ENCODE assay signal across 21 cellular contexts in the genomic region with DNA sequence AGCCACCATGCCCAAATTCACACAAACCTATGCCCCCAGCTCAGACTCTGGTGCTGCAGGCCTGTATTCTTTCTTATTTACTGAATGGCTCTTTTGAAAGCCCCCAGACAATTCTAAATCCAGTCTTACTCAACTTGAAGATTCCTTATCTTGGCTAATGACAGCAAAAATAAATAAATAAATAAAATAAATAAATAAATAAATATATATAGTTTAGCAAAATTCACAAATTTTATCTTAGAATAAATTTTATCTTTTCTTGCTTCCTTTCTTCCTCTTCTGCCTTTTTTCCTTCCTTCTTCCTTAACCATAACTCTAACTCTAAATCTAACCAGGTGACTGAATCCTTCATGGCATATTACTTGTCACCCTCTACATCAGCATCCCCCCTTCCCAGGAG.
"Had no signal": no experiment of that assay in that cellular context is flagged by ENCODE, and none has a peak within 500 bp of the region (broad histone marks: within the 10 kb centered on the region; RNA-seq: fewer than 3 reads in every experiment).

No MANE protein-coding gene starts in this region.

- H3K27ac Mint-ChIP-seq: activated B cell treated with CpG ODN at 0.5 μM for 24 hours; activated CD4-positive, alpha-beta memory T cell treated with anti-CD3 and anti-CD28 coated beads, Interleukin-2, amount 10 ng/mL, durations not matched to agents 7 days and 5 days; activated CD8-positive, alpha-beta memory T cell treated with anti-CD3 and anti-CD28 coated beads, Interleukin-2, amount 10 ng/mL, durations not matched to agents 7 days and 5 days; brain; neural progenitor cell; T-helper 2 cell treated with Interferon-gamma antibody and Interleukin-4, amounts not matched to agents 5 μg/mL and 100 μg/mL, for 36 hours had no signal

- H3K36me3 Mint-ChIP-seq: brain, neural progenitor cell had no signal

- H3K4me2 ChIP-seq: neural progenitor cell had no signal

- H3K9ac ChIP-seq: neural progenitor cell had no signal

- H3K27me3 Mint-ChIP-seq: activated B cell treated with CpG ODN at 0.5 μM for 24 hours; activated CD4-positive, alpha-beta memory T cell treated with anti-CD3 and anti-CD28 coated beads, Interleukin-2, amount 10 ng/mL, durations not matched to agents 7 days and 5 days; activated CD8-positive, alpha-beta memory T cell treated with anti-CD3 and anti-CD28 coated beads, Interleukin-2, amount 10 ng/mL, durations not matched to agents 7 days and 5 days had no signal

- H3K27ac ChIP-seq: colonic mucosa, neural progenitor cell, prostate gland, right atrium auricular region, tibial artery had no signal

- H3K4me3 ChIP-seq: colonic mucosa, lung, neural progenitor cell, prostate gland, right atrium auricular region, tibial artery had no signal

- DNase-seq: activated B cell treated with CpG ODN at 0.5 μM for 24 hours; activated CD4-positive, alpha-beta memory T cell treated with anti-CD3 and anti-CD28 coated beads, Interleukin-2, amount 10 ng/mL, durations not matched to agents 7 days and 5 days; activated CD4-positive, alpha-beta T cell treated with anti-CD3 and anti-CD28 coated beads for 48 hours; activated CD8-positive, alpha-beta memory T cell treated with anti-CD3 and anti-CD28 coated beads, Interleukin-2, amount 10 ng/mL, durations not matched to agents 7 days and 5 days; anterior cingulate cortex; central memory CD4-positive, alpha-beta T cell; colonic mucosa; head of caudate nucleus; stimulated activated CD4-positive, alpha-beta T cell treated with anti-CD3 and anti-CD28 coated beads, Interleukin-12 subunit alpha, Interleukin-12 subunit beta, amount 100 ng/mL, for 4 hours; stimulated activated CD4-positive, alpha-beta T cell treated with anti-CD3 and anti-CD28 coated beads, Interleukin-2, amount 100 ng/mL, for 24 hours; stimulated activated naive CD8-positive, alpha-beta T cell treated with anti-CD3 and anti-CD28 coated beads, Interleukin-15, Interleukin-2, amounts not matched to agents 100 U/mL and 50 U/mL, for 24 hours; substantia nigra; tibial artery had no signal

- FAIRE-seq: frontal cortex, keratinocyte had no signal

- H2AFZ ChIP-seq: neural progenitor cell had no signal

- H3K4me3 Mint-ChIP-seq: activated B cell treated with CpG ODN at 0.5 μM for 24 hours, neural progenitor cell had no signal

- H3K36me3 ChIP-seq: colonic mucosa, neural progenitor cell, prostate gland, right atrium auricular region, tibial artery had no signal

- H3K9me3 ChIP-seq: colonic mucosa, prostate gland, right atrium auricular region, tibial artery had no signal

- H3K27me3 ChIP-seq: colonic mucosa, right atrium auricular region, tibial artery had no signal

- ATAC-seq: activated CD8-positive, alpha-beta memory T cell treated with anti-CD3 and anti-CD28 coated beads, Interleukin-2, amount 10 ng/mL, durations not matched to agents 7 days and 5 days; stimulated activated naive CD8-positive, alpha-beta T cell treated with anti-CD3 and anti-CD28 coated beads, Interleukin-15, Interleukin-2, amounts not matched to agents 100 U/mL and 50 U/mL, for 24 hours had no signal

- H3K9me3 Mint-ChIP-seq: activated B cell treated with CpG ODN at 0.5 μM for 24 hours; activated CD4-positive, alpha-beta memory T cell treated with anti-CD3 and anti-CD28 coated beads, Interleukin-2, amount 10 ng/mL, durations not matched to agents 7 days and 5 days; neural progenitor cell; T-helper 2 cell treated with Interferon-gamma antibody and Interleukin-4, amounts not matched to agents 5 μg/mL and 100 μg/mL, for 36 hours had no signal

- H3K4me1 ChIP-seq: colonic mucosa, prostate gland, right atrium auricular region had no signal
